In the genomic region with DNA sequence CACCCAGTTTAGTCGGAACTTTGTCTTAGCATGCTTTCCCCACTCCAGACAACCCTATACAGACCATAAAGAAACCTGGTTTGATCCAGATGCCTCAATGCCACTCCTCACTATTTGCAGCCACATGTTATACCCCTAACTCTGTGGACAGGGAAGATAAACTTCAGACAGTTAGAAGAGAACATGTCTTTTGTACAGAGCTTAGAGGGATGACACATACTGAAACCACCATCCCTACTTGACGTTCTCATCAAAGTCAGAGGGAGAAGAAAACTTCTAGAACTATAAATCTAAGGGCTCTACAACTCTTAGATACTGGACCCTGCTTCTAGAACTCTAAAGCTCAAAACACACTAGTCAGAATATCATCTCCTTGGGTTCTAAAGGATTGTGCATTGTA, we compare ENCODE assay signal across 30 cellular contexts. TPM values are rescaled to one million over a fixed set of nuclear protein-coding genes. Genes with fewer than 3 reads are reported as not detected.
DNase-seq lines count a peak whose midpoint lies in the region; ATAC-seq, FAIRE-seq and TF ChIP-seq lines count a peak whose summit lies in the region.
"Had no signal": no experiment of that assay in that cellular context is flagged by ENCODE, and none has a peak within 500 bp of the region (broad histone marks: within the 10 kb centered on the region; RNA-seq: fewer than 3 reads in every experiment).

No MANE protein-coding gene starts in this region.

- no TSS peak for BruUV-seq in A673 (replicated peaks; lab: Mats Ljungman, UMichigan)

- in situ Hi-C loops in brain microvascular endothelial cell (cut with HindIII; ENCODE audit: low pct_ligation_motif_present, low sequenced_read_pairs) = no loop called here

- H3K36me3 ChIP-seq in A673 (ENCODE audit: insufficient read depth, low read length, poor library complexity, severe bottlenecking) = peaks cover 28% of the 10 kb centered on the region
- H3K36me3 ChIP-seq in keratinocyte (ENCODE audit: control insufficient read depth in 2 of 2, extremely low read depth in 1 of 2, insufficient read depth in 2 of 2, low read length in 2 of 2) = no peaks in the 10 kb centered on the region
- H3K36me3 ChIP-seq in brain microvascular endothelial cell (replicated peaks) = no peaks in the 10 kb centered on the region
- H3K36me3 ChIP-seq: BLaER1 treated with 17β-estradiol and CSF1 and Interleukin-3, amounts not matched to agents 10 nM and 100 nM had no signal

- no peak overlapping the region for H3K4me3 Mint-ChIP-seq in activated T-helper 17 cell treated with anti-CD3 and anti-CD28 coated beads, Interleukin-2, amount 50 U/mL, for 72 hours
- H3K4me3 Mint-ChIP-seq: CD8-positive, alpha-beta T cell had no signal

- H3K27me3 Mint-ChIP-seq in activated T-helper 17 cell treated with anti-CD3 and anti-CD28 coated beads, Interleukin-2, amount 50 U/mL, for 72 hours = peaks cover 53% of the 10 kb centered on the region

- peaks cover 10% of the 10 kb centered on the region for H4K20me1 ChIP-seq in keratinocyte (ENCODE audit: control insufficient read depth, extremely low read depth, insufficient read depth, low read length)
- H4K20me1 ChIP-seq: BLaER1 treated with 17β-estradiol and CSF1 and Interleukin-3, amounts not matched to agents 10 nM and 100 nM had no signal

- peak; percentile 26 for ATAC-seq in activated T-helper 17 cell treated with anti-CD3 and anti-CD28 coated beads, Interleukin-2, amount 50 U/mL, for 72 hours (replicated peaks)
- ATAC-seq in HG03045 (IDR thresholded peaks at IDR 0.05; ENCODE audit: unreplicated experiment) = no peak
- ATAC-seq in HG03565 (IDR thresholded peaks at IDR 0.05; ENCODE audit: unreplicated experiment) = no peak
- ATAC-seq: CD8-positive, alpha-beta T cell; HCT116 had no signal

- dilution Hi-C loops in keratinocyte (cut with MboI; ENCODE audit: extremely low pct_ligation_motif_present, low sequenced_read_pairs) = no loop called here

- no peaks in the 10 kb centered on the region for H3K9me3 Mint-ChIP-seq in activated T-helper 17 cell treated with anti-CD3 and anti-CD28 coated beads, Interleukin-2, amount 50 U/mL, for 72 hours
- H3K9me3 Mint-ChIP-seq: CD8-positive, alpha-beta T cell had no signal

- H3K9me1 ChIP-seq in keratinocyte (ENCODE audit: control insufficient read depth, extremely low read depth, insufficient read depth, low read length) = no peaks in the 10 kb centered on the region

- no peak overlapping the region for H3K27ac Mint-ChIP-seq in activated T-helper 17 cell treated with anti-CD3 and anti-CD28 coated beads, Interleukin-2, amount 50 U/mL, for 72 hours
- H3K27ac Mint-ChIP-seq: CD8-positive, alpha-beta T cell had no signal

- H3K9ac ChIP-seq in keratinocyte (ENCODE audit: control insufficient read depth, extremely low read depth, insufficient read depth, low read length) = no peak overlapping the region
- H3K9ac ChIP-seq: BLaER1 treated with 17β-estradiol and CSF1 and Interleukin-3, amounts not matched to agents 10 nM and 100 nM; GM23248; KMS-11 had no signal

- H3K9me3 ChIP-seq in A673 (ENCODE audit: low read depth, low read length, poor library complexity, severe bottlenecking) (no peaks in the 10 kb centered on the region), keratinocyte (ENCODE audit: control insufficient read depth, low read depth, low read length) (no peaks in the 10 kb centered on the region)

- H3K27ac ChIP-seq in A673 (ENCODE audit: low read depth, low read length, poor library complexity, severe bottlenecking) (peak overlapping the region; percentile 92), keratinocyte (ENCODE audit: control insufficient read depth, insufficient read depth, low read length) (no peak overlapping the region), dorsolateral prefrontal cortex (no peak overlapping the region), brain microvascular endothelial cell (no peak overlapping the region)
- H3K27ac ChIP-seq: 22Rv1; BLaER1 treated with 17β-estradiol and CSF1 and Interleukin-3, amounts not matched to agents 10 nM and 100 nM; GM23248; HL-60; KMS-11; PC-9; SK-N-MC had no signal

- H3K79me2 ChIP-seq in keratinocyte (ENCODE audit: control insufficient read depth, insufficient read depth, low read length) = no peaks in the 10 kb centered on the region

- POLR2A ChIA-PET in A673 (lab: Charles Lee; ENCODE audit: low non-redundant PET) = no interaction called here

- FAIRE-seq in keratinocyte (lab: Jason Lieb, UNC) = peak; percentile 13
- FAIRE-seq: GM12891 had no signal

- TF ChIP-seq CTCF in A673 (conservative IDR thresholded peaks at IDR 0.05; ENCODE audit: low read depth, low read length) (no peak), keratinocyte (optimal IDR thresholded peaks at IDR 0.05 in 1 of 3, IDR thresholded peaks at IDR 0.05 in 1 of 3, conservative IDR thresholded peaks at IDR 0.05 in 1 of 3; ENCODE audit: extremely low read depth in 1 of 3, insufficient read depth in 2 of 3, low read length in 3 of 3) (no peak), dorsolateral prefrontal cortex (IDR thresholded peaks at IDR 0.05 in 54 of 56, conservative IDR thresholded peaks at IDR 0.05 in 2 of 56; ENCODE audit: low read depth in 1 of 56, partially characterized antibody in 56 of 56) (no peak), brain microvascular endothelial cell (IDR thresholded peaks at IDR 0.05; ENCODE audit: low read depth, low read length, missing control alignments) (no peak)

- H3K27me3 ChIP-seq in A673 (replicated peaks; ENCODE audit: insufficient read depth, low read depth, low read length, poor library complexity) (no peaks in the 10 kb centered on the region), keratinocyte (ENCODE audit: control insufficient read depth, extremely low read depth, insufficient read depth, low read length) (peaks cover 42% of the 10 kb centered on the region), dorsolateral prefrontal cortex (peaks cover 0 to 73% (median 30%) of the 10 kb centered on the region in 45 donors), brain microvascular endothelial cell (replicated peaks) (peaks cover 65% of the 10 kb centered on the region)

- H3K36me3 Mint-ChIP-seq in activated T-helper 17 cell treated with anti-CD3 and anti-CD28 coated beads, Interleukin-2, amount 50 U/mL, for 72 hours (ENCODE audit: low read depth) = no peaks in the 10 kb centered on the region
- H3K36me3 Mint-ChIP-seq: CD8-positive, alpha-beta T cell had no signal

- intact Hi-C loops in A673 (cut with micrococcal nuclease; ENCODE audit: unreplicated experiment) (loop anchor here (2.0 kb wide), 1 partner anchor 171 kb away; a partner anchor contains a TSS), dorsolateral prefrontal cortex (cut with DNase I) (no loop called here)

- CTCF ChIA-PET in A673 (lab: Charles Lee) = no interaction called here

- H3K4me1 Mint-ChIP-seq in activated T-helper 17 cell treated with anti-CD3 and anti-CD28 coated beads, Interleukin-2, amount 50 U/mL, for 72 hours = peaks cover 7% of the 10 kb centered on the region

- peak overlapping the region; percentile 22 for H3K4me2 ChIP-seq in keratinocyte (ENCODE audit: control insufficient read depth, extremely low read depth, insufficient read depth, low read depth, low read length)
- H3K4me2 ChIP-seq: KMS-11, PC-9 had no signal

- DNase-seq in A673 (ENCODE audit: low spot score) = no peak
- DNase-seq in MV-4-11 (lab: John Stamatoyannopoulos, UW) = peak; percentile 39
- DNase-seq in keratinocyte (ENCODE audit: low read depth, low spot score) = no peak
- no peak for DNase-seq in dorsolateral prefrontal cortex
- no peak for DNase-seq in brain microvascular endothelial cell
- DNase-seq: CD8-positive, alpha-beta T cell; DMS153; IMR-90; NCI-H1105; NCI-H146; NCI-H2029 treated with DMSO at 0.1 percent for 48 hours; NCI-H2171 treated with DMSO at 0.1 percent for 48 hours; NCI-H446; NCI-H526; PC-9; RPMI8226; SHP77 had no signal

- no peak overlapping the region for H2AFZ ChIP-seq in keratinocyte (ENCODE audit: control insufficient read depth, low read length)
- H2AFZ ChIP-seq: GM23248, PC-9 had no signal

- H3K4me3 ChIP-seq in A673 (ENCODE audit: low read depth, low read length, poor library complexity, severe bottlenecking) = peak overlapping the region; percentile 82
- H3K4me3 ChIP-seq in keratinocyte (ENCODE audit: control insufficient read depth in 2 of 3, extremely low read depth in 1 of 3, insufficient read depth in 2 of 3, low read depth in 1 of 3, low read length in 3 of 3) = no peak overlapping the region
- no peak overlapping the region for H3K4me3 ChIP-seq in dorsolateral prefrontal cortex
- H3K4me3 ChIP-seq in brain microvascular endothelial cell (ENCODE audit: low read depth, low read length) = no peak overlapping the region
- H3K4me3 ChIP-seq: BLaER1 treated with 17β-estradiol and CSF1 and Interleukin-3, amounts not matched to agents 10 nM and 100 nM; GM23248; PC-9; SK-N-MC had no signal

- H3K4me1 ChIP-seq in A673 (ENCODE audit: insufficient read depth, low read length, poor library complexity, severe bottlenecking) (peaks cover 43% of the 10 kb centered on the region), keratinocyte (ENCODE audit: control insufficient read depth, extremely low read depth, insufficient read depth, low read length) (peaks cover 15% of the 10 kb centered on the region)

RNA-seq across cellular contexts. Expression of a gene that starts 3.7 kb away (rescaled TPM):
- total RNA-seq in A673 (2021) (66.0 and 71.9 TPM in 2 replicates), dorsolateral prefrontal cortex (1 to 10 TPM; 1.1 to 7.7 (median 3.7) TPM)
- not detected for total RNA-seq in activated T-helper 17 cell treated with anti-CD3 and anti-CD28 coated beads, Interleukin-2, amount 50 U/mL, for 72 hours
- polyA plus RNA-seq in keratinocyte = not detected in 3 replicates
- polyA plus RNA-seq in keratinocyte (2011; ENCODE audit: low read depth) = not detected
- polyA plus RNA-seq in keratinocyte (2011; cell fraction: cytosol; rRNA removed) = not detected in 2 replicates
- polyA plus RNA-seq in keratinocyte (2011; cell fraction: nucleus; rRNA removed) = not detected in 2 replicates
- not detected in 2 replicates for polyA plus RNA-seq in keratinocyte (2012; ENCODE audit: low replicate concordance)
- polyA minus RNA-seq in keratinocyte = not detected in 3 replicates
- not detected for polyA minus RNA-seq in keratinocyte (2011; cell fraction: cytosol; rRNA and poly(A)+ RNA removed)
- polyA minus RNA-seq in keratinocyte (2011; cell fraction: nucleus; rRNA and poly(A)+ RNA removed) = not detected in 2 replicates
- total RNA-seq: CD8-positive, alpha-beta T cell; G401; GM23248; HT-29; IMR-90; PC-9 had no signal
- polyA plus RNA-seq: GM23248, IMR-90 had no signal
